Comparison of ENCODE assay signal across 8 cellular contexts in the genomic region with DNA sequence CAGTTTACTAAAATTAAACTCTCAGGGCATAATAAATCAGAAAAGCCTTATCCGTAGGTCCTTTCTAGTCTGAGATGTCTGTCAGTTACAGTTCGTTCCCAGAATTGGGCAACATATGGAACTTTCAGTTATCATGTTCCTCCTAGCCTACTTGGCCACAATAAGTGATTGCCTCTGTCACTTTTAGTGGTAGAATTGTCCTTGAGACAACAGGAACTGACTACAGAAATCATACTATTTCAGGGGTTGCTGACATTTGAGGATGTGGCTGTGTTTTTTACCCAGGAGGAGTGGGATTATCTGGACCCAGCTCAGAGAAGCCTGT. TPM values are rescaled to one million over a fixed set of nuclear protein-coding genes. Genes with fewer than 3 reads are reported as not detected.
DNase-seq lines count a peak whose midpoint lies in the region; ATAC-seq and TF ChIP-seq lines count a peak whose summit lies in the region.

No MANE protein-coding gene starts in this region.

- peak overlapping the region; percentile 98 for H3K4me3 Mint-ChIP-seq in activated CD4-positive, alpha-beta memory T cell treated with anti-CD3 and anti-CD28 coated beads, Interleukin-2, amount 10 ng/mL, durations not matched to agents 7 days and 5 days

- no peak for DNase-seq in SK-N-SH
- no peak for DNase-seq in activated CD4-positive, alpha-beta memory T cell treated with anti-CD3 and anti-CD28 coated beads, Interleukin-2, amount 10 ng/mL, durations not matched to agents 7 days and 5 days

- no peaks in the 10 kb centered on the region for H3K9me2 ChIP-seq in SK-N-SH

- no peaks in the 10 kb centered on the region for H4K20me1 ChIP-seq in SK-N-SH (ENCODE audit: insufficient read depth)

- no peaks in the 10 kb centered on the region for H3K27me3 Mint-ChIP-seq in activated CD4-positive, alpha-beta memory T cell treated with anti-CD3 and anti-CD28 coated beads, Interleukin-2, amount 10 ng/mL, durations not matched to agents 7 days and 5 days

- peaks cover 7% of the 10 kb centered on the region in 2 experiments; a peak in 2 of 4 replicates for H3K4me1 ChIP-seq in SK-N-SH (ENCODE audit: control insufficient read depth in 1 of 2, insufficient read depth in 2 of 2, low read depth in 1 of 2, low read length in 1 of 2)
- H3K4me1 ChIP-seq in iPS-15b (ENCODE audit: control insufficient read depth, insufficient read depth, low read length): peaks cover 3% of the 10 kb centered on the region
- H3K4me1 ChIP-seq in subcutaneous abdominal adipose tissue (ENCODE audit: control insufficient read depth in 5 of 5, insufficient read depth in 5 of 5, low read length in 5 of 5): peaks cover 6 to 34% (median 31%) of the 10 kb centered on the region in 5 donors

- H3K9me3 ChIP-seq in SK-N-SH (peaks cover 6% of the 10 kb centered on the region; the same call in 1 of the 2 replicates), iPS-15b (ENCODE audit: control insufficient read depth, insufficient read depth, low read length) (no peaks in the 10 kb centered on the region), subcutaneous abdominal adipose tissue (ENCODE audit: control insufficient read depth in 5 of 5, low read length in 5 of 5) (peaks cover 9 to 19% (median 11%) of the 10 kb centered on the region in 5 donors)

- H3F3A ChIP-seq in SK-N-SH (replicated peaks; ENCODE audit: insufficient read depth): no peaks in the 10 kb centered on the region

- ATAC-seq in SK-N-SH treated with all-trans-retinoic acid at 6 μM for 48 hours (no peak), GM19397 (IDR thresholded peaks at IDR 0.05; ENCODE audit: unreplicated experiment) (no peak), HG03025 (IDR thresholded peaks at IDR 0.05; ENCODE audit: low FRiP score, unreplicated experiment) (no peak), GM19035 (IDR thresholded peaks at IDR 0.05; ENCODE audit: unreplicated experiment) (no peak)

- TF ChIP-seq RAD21 in SK-N-SH (IDR thresholded peaks at IDR 0.05; ENCODE audit: low read length): no peak

- peak overlapping the region; percentile 93 for H3K27ac Mint-ChIP-seq in activated CD4-positive, alpha-beta memory T cell treated with anti-CD3 and anti-CD28 coated beads, Interleukin-2, amount 10 ng/mL, durations not matched to agents 7 days and 5 days

- H3K9me3 Mint-ChIP-seq in activated CD4-positive, alpha-beta memory T cell treated with anti-CD3 and anti-CD28 coated beads, Interleukin-2, amount 10 ng/mL, durations not matched to agents 7 days and 5 days: peaks cover 18% of the 10 kb centered on the region

- no peak overlapping the region for H2AFZ ChIP-seq in SK-N-SH (ENCODE audit: low read depth)

- TF ChIP-seq EP300 in SK-N-SH (IDR thresholded peaks at IDR 0.05; ENCODE audit: borderline replicate concordance in 1 of 2, low read depth in 1 of 2, low read length in 1 of 2): no peak

- peaks cover 48% of the 10 kb centered on the region for H3K4me1 Mint-ChIP-seq in activated CD4-positive, alpha-beta memory T cell treated with anti-CD3 and anti-CD28 coated beads, Interleukin-2, amount 10 ng/mL, durations not matched to agents 7 days and 5 days

- peaks cover 72% of the 10 kb centered on the region for H3K36me3 Mint-ChIP-seq in activated CD4-positive, alpha-beta memory T cell treated with anti-CD3 and anti-CD28 coated beads, Interleukin-2, amount 10 ng/mL, durations not matched to agents 7 days and 5 days (ENCODE audit: low read depth)

- POLR2A ChIA-PET in SK-N-SH (lab: Yijun Ruan, JAX): no interaction called here
- POLR2A ChIA-PET in activated CD4-positive, alpha-beta memory T cell treated with anti-CD3 and anti-CD28 coated beads, Interleukin-2, amount 10 ng/mL, durations not matched to agents 7 days and 5 days (lab: Charles Lee): interaction anchor here (2.9 kb wide), 1 partner anchor 134 kb away, joined by 27 read pairs; a partner anchor contains a TSS

- H3K4me2 ChIP-seq in SK-N-SH: peak overlapping the region; percentile 94

- WGBS in SK-N-SH (ENCODE audit: low lambda C conversion rate): 28% methylated on average over 2 of the region's 2 CpGs

- H3K9ac ChIP-seq in SK-N-SH: peak overlapping the region; percentile 85
- no peak overlapping the region for H3K9ac ChIP-seq in iPS-15b (ENCODE audit: low read depth, low read length)
- H3K9ac ChIP-seq in subcutaneous abdominal adipose tissue (ENCODE audit: low read length in 5 of 5): peak overlapping the region; percentile 83 to 98 (median 96)

- H3K79me2 ChIP-seq in SK-N-SH (ENCODE audit: insufficient read depth): peaks cover 74% of the 10 kb centered on the region

- peaks cover 51 to 70% of the 10 kb centered on the region in 2 experiments for H3K36me3 ChIP-seq in SK-N-SH (replicated peaks in 1 of 2; ENCODE audit: control insufficient read depth in 1 of 2, insufficient read depth in 2 of 2, low read length in 1 of 2)
- peaks cover 15% of the 10 kb centered on the region for H3K36me3 ChIP-seq in iPS-15b (ENCODE audit: control insufficient read depth, insufficient read depth, low read length)
- H3K36me3 ChIP-seq in subcutaneous abdominal adipose tissue (ENCODE audit: control insufficient read depth in 5 of 5, insufficient read depth in 5 of 5, low read length in 5 of 5): peaks cover 41 to 47% (median 43%) of the 10 kb centered on the region in 5 donors

- no peak for TF ChIP-seq CTCF in SK-N-SH (IDR thresholded peaks at IDR 0.05)

- H3K27ac ChIP-seq in SK-N-SH (ENCODE audit: low read depth in 2 of 2, low read length in 1 of 2) (peak overlapping the region in 1 of 2 experiments; percentile 18; a peak in 1 of 4 replicates), subcutaneous abdominal adipose tissue (ENCODE audit: low read depth, low read length) (peak overlapping the region; percentile 92)

- CTCF ChIA-PET in SK-N-SH (lab: Yijun Ruan, JAX): interaction anchor here (1.1 to 2.3 kb wide), 4 partner anchors 11 to 134 kb away, joined by 3 to 15 read pairs (median 8); a partner anchor contains a TSS
- CTCF ChIA-PET in activated CD4-positive, alpha-beta memory T cell treated with anti-CD3 and anti-CD28 coated beads, Interleukin-2, amount 10 ng/mL, durations not matched to agents 7 days and 5 days (lab: Charles Lee): interaction anchor here (1.9 to 2.1 kb wide), 2 partner anchors 11 to 130 kb away, joined by 4 to 16 read pairs; no protein-coding TSS in a partner anchor

- H3K4me3 ChIP-seq in SK-N-SH (ENCODE audit: low read depth in 2 of 2, low read length in 1 of 2) (peak overlapping the region; percentile 79 to 88), iPS-15b (ENCODE audit: low read depth, low read length) (peak overlapping the region; percentile 99), subcutaneous abdominal adipose tissue (ENCODE audit: low read depth in 1 of 5, low read length in 5 of 5) (peak overlapping the region; percentile 73 to 93 (median 86))

- H3K27me3 ChIP-seq in SK-N-SH (ENCODE audit: insufficient read depth) (no peaks in the 10 kb centered on the region), iPS-15b (ENCODE audit: control insufficient read depth, insufficient read depth, low read length) (no peaks in the 10 kb centered on the region), subcutaneous abdominal adipose tissue (ENCODE audit: control insufficient read depth in 5 of 5, insufficient read depth in 4 of 5, low read length in 5 of 5) (no peaks in the 10 kb centered on the region)

TF ChIP-seq in SK-N-SH, 30 proteins besides CTCF, POLR2A, EP300 and RAD21:
- TF ChIP-seq NRF1 (IDR thresholded peaks at IDR 0.05; ENCODE audit: low read depth, low read length) (no peak), EZH2phosphoT487 (IDR thresholded peaks at IDR 0.05; ENCODE audit: borderline replicate concordance, low read depth) (no peak)

TF ChIP-seq in SK-N-SH treated with all-trans-retinoic acid at 6 μM for 48 hours, 23 proteins besides CTCF, POLR2A, EP300 and RAD21 (continues in another document):
- TF ChIP-seq ARNTL (CRISPR knock-in tag; IDR thresholded peaks at IDR 0.05; ENCODE audit: borderline replicate concordance, low read depth) (no peak), ESRRG (CRISPR knock-in tag; IDR thresholded peaks at IDR 0.05) (no peak), OSR1 (CRISPR knock-in tag; IDR thresholded peaks at IDR 0.05) (no peak)

RNA-seq across cellular contexts. Expression of a gene that starts 1.0 kb away (rescaled TPM):
- 2.9 and 3.4 TPM in 2 replicates for polyA plus RNA-seq in SK-N-SH (2012; rRNA removed)
- 3.5 and 4.1 TPM in 2 replicates for polyA plus RNA-seq in SK-N-SH (2012; cell fraction: cytosol; rRNA removed)
- polyA plus RNA-seq in SK-N-SH (2012; cell fraction: nucleus; rRNA removed): 4.0 and 10.6 TPM in 2 replicates
- 10 to 100 TPM; 13.1 to 13.3 TPM for total RNA-seq in activated CD4-positive, alpha-beta memory T cell treated with anti-CD3 and anti-CD28 coated beads, Interleukin-2, amount 10 ng/mL, durations not matched to agents 7 days and 5 days

RNA-seq across cellular contexts. Expression of a gene that starts 1.2 kb away (rescaled TPM):
- 6.3 and 8.6 TPM in 2 replicates for polyA plus RNA-seq in SK-N-SH (2012; rRNA removed)
- 10.9 and 15.2 TPM in 2 replicates for polyA plus RNA-seq in SK-N-SH (2012; cell fraction: cytosol; rRNA removed)
- 1.8 and 3.9 TPM in 2 replicates for polyA plus RNA-seq in SK-N-SH (2012; cell fraction: nucleus; rRNA removed)
- 10 to 100 TPM in 1 of 2 experiments, 1 to 10 TPM in 1; 9.2 to 10.2 TPM for total RNA-seq in activated CD4-positive, alpha-beta memory T cell treated with anti-CD3 and anti-CD28 coated beads, Interleukin-2, amount 10 ng/mL, durations not matched to agents 7 days and 5 days

RNA-seq across cellular contexts. Expression of a gene that starts 14.8 kb away (rescaled TPM):
- 0.02 and 0.05 TPM in 2 replicates for polyA plus RNA-seq in SK-N-SH (2012; rRNA removed)
- 0.01 and 0.05 TPM in 2 replicates for polyA plus RNA-seq in SK-N-SH (2012; cell fraction: cytosol; rRNA removed)
- polyA plus RNA-seq in SK-N-SH (2012; cell fraction: nucleus; rRNA removed): 0.11 TPM in 2 replicates
- total RNA-seq in activated CD4-positive, alpha-beta memory T cell treated with anti-CD3 and anti-CD28 coated beads, Interleukin-2, amount 10 ng/mL, durations not matched to agents 7 days and 5 days: not detected

RNA-seq across cellular contexts. Expression of a gene that starts 36.0 kb away (rescaled TPM):
- not detected in 2 replicates for polyA plus RNA-seq in SK-N-SH (2012; rRNA removed)
- polyA plus RNA-seq in SK-N-SH (2012; cell fraction: cytosol; rRNA removed): not detected in 2 replicates
- polyA plus RNA-seq in SK-N-SH (2012; cell fraction: nucleus; rRNA removed): not detected in 2 replicates
- total RNA-seq in activated CD4-positive, alpha-beta memory T cell treated with anti-CD3 and anti-CD28 coated beads, Interleukin-2, amount 10 ng/mL, durations not matched to agents 7 days and 5 days: not detected
